10 cellular contexts compared by ENCODE assay signal in genomic region chr11:67698247-67698646, GRCh38. TPM values are rescaled to one million over a fixed set of nuclear protein-coding genes. Genes with fewer than 3 reads are reported as not detected.
DNase-seq lines count a peak whose midpoint lies in the region; ATAC-seq and TF ChIP-seq lines count a peak whose summit lies in the region.
"Had no signal": no experiment of that assay in that cellular context is flagged by ENCODE, and none has a peak within 500 bp of the region (broad histone marks: within the 10 kb centered on the region; RNA-seq: fewer than 3 reads in every experiment).

No MANE protein-coding gene starts in this region.

- no peaks in the 10 kb centered on the region; the same call in 1 of the 2 replicates for H3K36me3 ChIP-seq in OCI-LY1 (ENCODE audit: insufficient read depth, low read length)
- H3K36me3 ChIP-seq: thyroid gland had no signal

- H3K4me1 ChIP-seq in OCI-LY1 (ENCODE audit: insufficient read depth, low read length, severe bottlenecking) = no peaks in the 10 kb centered on the region
- H3K4me1 ChIP-seq: thyroid gland had no signal

- no peak overlapping the region for H3K9ac ChIP-seq in OCI-LY1 (ENCODE audit: low read length)

- H3K27ac ChIP-seq in C4-2B = no peak overlapping the region
- no peak overlapping the region for H3K27ac ChIP-seq in OCI-LY1 (ENCODE audit: low read depth, low read length, poor library complexity, severe bottlenecking)
- H3K27ac ChIP-seq: thyroid gland had no signal

- no peaks in the 10 kb centered on the region for H4K20me1 ChIP-seq in OCI-LY1 (ENCODE audit: insufficient read depth, low read length)

- ATAC-seq in esophagus mucosa = peak; percentile 82
- no peak for ATAC-seq in HG03108 (IDR thresholded peaks at IDR 0.05; ENCODE audit: unreplicated experiment)

- no peak overlapping the region for H3K4me2 ChIP-seq in OCI-LY1 (ENCODE audit: low read length)

- H3K79me2 ChIP-seq in OCI-LY1 (ENCODE audit: insufficient read depth, low read length) = no peaks in the 10 kb centered on the region

- H3K4me3 ChIP-seq in OCI-LY1 (ENCODE audit: low read depth, low read length, poor library complexity, severe bottlenecking) = no peak overlapping the region
- H3K4me3 ChIP-seq: thyroid gland had no signal

- TF ChIP-seq CTCF in C4-2B (conservative IDR thresholded peaks at IDR 0.05) (peak; percentile 48), GM12873 (IDR thresholded peaks at IDR 0.05; ENCODE audit: insufficient read depth, low read depth, low read length, missing control alignments) (peak; percentile 65), OCI-LY1 (IDR thresholded peaks at IDR 0.05; ENCODE audit: low read length) (peak; percentile 35)

- no peaks in the 10 kb centered on the region for H3F3A ChIP-seq in OCI-LY1 (ENCODE audit: insufficient read depth, low read length)

- no peaks in the 10 kb centered on the region for H3K9me2 ChIP-seq in OCI-LY1 (ENCODE audit: low read depth, low read length)

- no peak overlapping the region for H2AFZ ChIP-seq in OCI-LY1 (ENCODE audit: low read length)

- peaks cover 10% of the 10 kb centered on the region; the same call in 1 of the 2 replicates for H3K27me3 ChIP-seq in OCI-LY1 (ENCODE audit: insufficient read depth, low read length)
- H3K27me3 ChIP-seq: thyroid gland had no signal

- H3K9me3 ChIP-seq in OCI-LY1 (ENCODE audit: low read length) = no peaks in the 10 kb centered on the region
- H3K9me3 ChIP-seq: thyroid gland had no signal

- DNase-seq in cerebellar cortex (ENCODE audit: low spot score) (no peak), NCI-H1436 treated with DMSO at 0.1 percent for 48 hours (lab: John Stamatoyannopoulos, UW) (no peak), NCI-H2196 (lab: John Stamatoyannopoulos, UW; ENCODE audit: unreplicated experiment) (no peak)
- DNase-seq: thyroid gland had no signal

RNA-seq across cellular contexts. Expression of gene ALDH3B2, which starts 23.8 kb away (rescaled TPM):
- 206 TPM for total RNA-seq in esophagus mucosa
- total RNA-seq: lung microvascular endothelial cell had no signal

RNA-seq across cellular contexts. Expression of gene ACY3, which starts 47.7 kb away (rescaled TPM):
- total RNA-seq in esophagus mucosa = 0.20 TPM
- total RNA-seq: lung microvascular endothelial cell, thyroid gland had no signal

RNA-seq across cellular contexts. Expression of gene TBX10, which starts 58.7 kb away (rescaled TPM):
- total RNA-seq in esophagus mucosa = not detected
- total RNA-seq: lung microvascular endothelial cell, thyroid gland had no signal
